8 cellular contexts compared by ENCODE assay signal in genomic region chr7:6256709-6257535, GRCh38. TPM values are rescaled to one million over a fixed set of nuclear protein-coding genes. Genes with fewer than 3 reads are reported as not detected.
A peak's percentile ranks its signal among the peaks of the same experiment; 100 is the strongest.
DNase-seq lines count a peak whose midpoint lies in the region; ATAC-seq and TF ChIP-seq lines count a peak whose summit lies in the region.

No MANE protein-coding gene starts in this region.

- TF ChIP-seq POLR2A in uterus (IDR thresholded peaks at IDR 0.05), result no peak

- ATAC-seq in GM19043 (IDR thresholded peaks at IDR 0.05; ENCODE audit: low read depth, unreplicated experiment) (peak; percentile 70), HG03354 (IDR thresholded peaks at IDR 0.05; ENCODE audit: poor library complexity, severe bottlenecking, unreplicated experiment) (peak; percentile 67), left colon (peak; percentile 81)
- ATAC-seq in activated CD8-positive, alpha-beta T cell treated with anti-CD3 and anti-CD28 coated beads, Interleukin-2, amount 10 ng/mL, durations not matched to agents 7 days and 5 days, result peak; percentile 67

- peaks cover 20% of the 10 kb centered on the region for H3K27me3 Mint-ChIP-seq in activated CD8-positive, alpha-beta T cell treated with anti-CD3 and anti-CD28 coated beads, Interleukin-2, amount 10 ng/mL, durations not matched to agents 7 days and 5 days (ENCODE audit: low read depth)

- H3K4me1 ChIP-seq in uterus, result peaks cover 0 to 7% of the 10 kb centered on the region in 2 donors

- TF ChIP-seq CTCF in uterus (IDR thresholded peaks at IDR 0.05), result no peak

- peaks cover 35% of the 10 kb centered on the region for H3K4me1 Mint-ChIP-seq in activated CD8-positive, alpha-beta T cell treated with anti-CD3 and anti-CD28 coated beads, Interleukin-2, amount 10 ng/mL, durations not matched to agents 7 days and 5 days (ENCODE audit: low read depth)

- H3K9me3 Mint-ChIP-seq in activated CD8-positive, alpha-beta T cell treated with anti-CD3 and anti-CD28 coated beads, Interleukin-2, amount 10 ng/mL, durations not matched to agents 7 days and 5 days (ENCODE audit: insufficient read depth), result no peaks in the 10 kb centered on the region

- intact Hi-C loops in left colon (cut with DNase I, micrococcal nuclease) (no loop called here), uterus (cut with DNase I; ENCODE audit: low total_unique reads) (no loop called here)

- no peaks in the 10 kb centered on the region for H3K36me3 ChIP-seq in uterus

- DNase-seq in CD1c-positive myeloid dendritic cell (ENCODE audit: extremely low spot score) (peak; percentile 68), left colon (peak in 1 of 2 donors; percentile 33), uterus (no peak), T-helper 9 cell (no peak), activated gamma-delta T cell treated with Interleukin-2 at 50 U/mL for 16 hours (no peak)
- no peak for DNase-seq in activated CD8-positive, alpha-beta T cell treated with anti-CD3 and anti-CD28 coated beads, Interleukin-2, amount 10 ng/mL, durations not matched to agents 7 days and 5 days

- no peak overlapping the region for H3K4me3 Mint-ChIP-seq in activated CD8-positive, alpha-beta T cell treated with anti-CD3 and anti-CD28 coated beads, Interleukin-2, amount 10 ng/mL, durations not matched to agents 7 days and 5 days

- no peaks in the 10 kb centered on the region for H3K27me3 ChIP-seq in uterus

- H3K27ac Mint-ChIP-seq in activated CD8-positive, alpha-beta T cell treated with anti-CD3 and anti-CD28 coated beads, Interleukin-2, amount 10 ng/mL, durations not matched to agents 7 days and 5 days, result no peak overlapping the region

- no peaks in the 10 kb centered on the region for H3K36me3 Mint-ChIP-seq in activated CD8-positive, alpha-beta T cell treated with anti-CD3 and anti-CD28 coated beads, Interleukin-2, amount 10 ng/mL, durations not matched to agents 7 days and 5 days (ENCODE audit: low read depth)

- CTCF ChIA-PET in activated CD8-positive, alpha-beta T cell treated with anti-CD3 and anti-CD28 coated beads, Interleukin-2, amount 10 ng/mL, durations not matched to agents 7 days and 5 days (lab: Charles Lee), result interaction anchor here (6.5 kb wide), 1 partner anchor 13 kb away, joined by 28 read pairs; no protein-coding TSS in a partner anchor

- POLR2A ChIA-PET in activated CD8-positive, alpha-beta T cell treated with anti-CD3 and anti-CD28 coated beads, Interleukin-2, amount 10 ng/mL, durations not matched to agents 7 days and 5 days (lab: Charles Lee), result interaction anchor here (0.6 kb wide), 1 partner anchor 480 kb away, joined by 3 read pairs; no protein-coding TSS in a partner anchor

- peak overlapping the region; percentile 28 to 59 for H3K27ac ChIP-seq in uterus

- H3K9me3 ChIP-seq in uterus, result no peaks in the 10 kb centered on the region

- H3K4me3 ChIP-seq in uterus, result no peak overlapping the region

RNA-seq across cellular contexts. Expression of gene CYTH3, which starts 15.5 kb away (rescaled TPM):
- 1 to 10 TPM; 1.9 to 2.3 TPM for total RNA-seq in activated CD8-positive, alpha-beta T cell treated with anti-CD3 and anti-CD28 coated beads, Interleukin-2, amount 10 ng/mL, durations not matched to agents 7 days and 5 days
- total RNA-seq in left colon (10 to 100 TPM; 12.8 to 13.2 TPM), uterus (10 to 100 TPM; 14.6 to 47.4 (median 22.8) TPM)

Comparison
In these comparisons a context has a peak if more than half of its experiments do, and no peak if none do; other contexts are left out.
1. RNA of gene CYTH3, which starts 15.5 kb away (total RNA-seq): 14.6 to 47.4 TPM in uterus and 12.8 to 13.2 TPM in left colon; 1.9 to 2.3 TPM in activated CD8-positive, alpha-beta T cell treated with anti-CD3 and anti-CD28 coated beads, Interleukin-2, amount 10 ng/mL, durations not matched to agents 7 days and 5 days; every median in the first group is over 4 times any median in the second.
2. Peak in every context shown above with its lines, with median percentiles within 50 percentile points of each other: ATAC-seq.